Comparison of ENCODE assay signal across 21 cellular contexts in genomic region chr12:132397152-132397933, GRCh38.
A peak's percentile ranks its signal among the peaks of the same experiment; 100 is the strongest.
DNase-seq lines count a peak whose midpoint lies in the region; ATAC-seq and TF ChIP-seq lines count a peak whose summit lies in the region.
"Had no signal": no experiment of that assay in that cellular context is flagged by ENCODE, and none has a peak within 500 bp of the region (broad histone marks: within the 10 kb centered on the region; RNA-seq: fewer than 3 reads in every experiment).

No MANE protein-coding gene starts in this region.

- no peak for TF ChIP-seq POLR2A in ovary (IDR thresholded peaks at IDR 0.05)

- no peaks in the 10 kb centered on the region for H3K36me3 Mint-ChIP-seq in chondrocyte (ENCODE audit: low read depth)
- no peaks in the 10 kb centered on the region for H3K36me3 Mint-ChIP-seq in stimulated activated memory B cell treated with anti-CD40 and anti-IgM and Interleukin-4, amounts not matched to agents 10 μg/mL and 1 μg/mL and 100 μg/mL, for 72 hours
- no peaks in the 10 kb centered on the region for H3K36me3 Mint-ChIP-seq in stimulated activated effector memory CD8-positive, alpha-beta T cell treated with anti-CD3 and anti-CD28 coated beads, Interleukin-12 subunit alpha, Interleukin-12 subunit beta, amount 100 ng/mL, for 72 hours
- H3K36me3 Mint-ChIP-seq: activated naive CD8-positive, alpha-beta T cell had no signal

- ATAC-seq in Right ventricle myocardium inferior (no peak), heart right ventricle (no peak)
- ATAC-seq in stimulated activated memory B cell treated with anti-CD40 and anti-IgM and Interleukin-4, amounts not matched to agents 10 μg/mL and 1 μg/mL and 100 μg/mL, for 72 hours, result no peak
- ATAC-seq in stimulated activated effector memory CD8-positive, alpha-beta T cell treated with anti-CD3 and anti-CD28 coated beads, Interleukin-12 subunit alpha, Interleukin-12 subunit beta, amount 100 ng/mL, for 72 hours, result no peak
- ATAC-seq: activated T-helper 17 cell treated with anti-CD3 and anti-CD28 coated beads, Interleukin-2, amount 50 U/mL, for 72 hours; PC-3 had no signal

- DNase-seq in Right ventricle myocardium inferior (ENCODE audit: missing footprints) (peak; percentile 22), heart right ventricle (no peak), NCI-H1092 (lab: John Stamatoyannopoulos, UW) (peak; percentile 3), chondrocyte (ENCODE audit: low spot score) (peak; percentile 71), ovary (no peak)
- no peak for DNase-seq in stimulated activated effector memory CD8-positive, alpha-beta T cell treated with anti-CD3 and anti-CD28 coated beads, Interleukin-12 subunit alpha, Interleukin-12 subunit beta, amount 100 ng/mL, for 72 hours (ENCODE audit: low spot score in 2 of 2)
- DNase-seq: activated CD4-positive, alpha-beta T cell treated with anti-CD3 and anti-CD28 coated beads, Interleukin-2, amount 50 U/mL, for 48 hours; activated CD8-positive, alpha-beta memory T cell treated with anti-CD3 and anti-CD28 coated beads, Interleukin-2, amount 50 U/mL, for 48 hours; Calu3; mesendoderm; NCI-H446; PC-3; SHP77 treated with DMSO at 0.1 percent for 48 hours; small intestine; stimulated activated CD4-positive, alpha-beta T cell treated with anti-CD3 and anti-CD28 coated beads, Interleukin-2, amount 100 ng/mL, for 24 hours; T1000 had no signal

- TF ChIP-seq CTCF in heart right ventricle (IDR thresholded peaks at IDR 0.05) (no peak), chondrocyte (IDR thresholded peaks at IDR 0.05) (no peak), ovary (IDR thresholded peaks at IDR 0.05) (no peak)

- H3K27ac ChIP-seq in heart right ventricle (no peak overlapping the region), ovary (no peak overlapping the region)
- H3K27ac ChIP-seq: suprapubic skin had no signal

- H3K27ac Mint-ChIP-seq in chondrocyte (ENCODE audit: unreplicated experiment), result no peak overlapping the region
- H3K27ac Mint-ChIP-seq in stimulated activated memory B cell treated with anti-CD40 and anti-IgM and Interleukin-4, amounts not matched to agents 10 μg/mL and 1 μg/mL and 100 μg/mL, for 72 hours, result peak overlapping the region; percentile 38
- H3K27ac Mint-ChIP-seq in stimulated activated effector memory CD8-positive, alpha-beta T cell treated with anti-CD3 and anti-CD28 coated beads, Interleukin-12 subunit alpha, Interleukin-12 subunit beta, amount 100 ng/mL, for 72 hours, result no peak overlapping the region
- H3K27ac Mint-ChIP-seq: activated naive CD8-positive, alpha-beta T cell; activated T-helper 17 cell treated with anti-CD3 and anti-CD28 coated beads, Interleukin-2, amount 50 U/mL, for 72 hours had no signal

- no peak for TF ChIP-seq EP300 in ovary (IDR thresholded peaks at IDR 0.05)

- peaks cover 9% of the 10 kb centered on the region for H3K4me1 Mint-ChIP-seq in chondrocyte (ENCODE audit: low read depth)
- peaks cover 25% of the 10 kb centered on the region for H3K4me1 Mint-ChIP-seq in stimulated activated memory B cell treated with anti-CD40 and anti-IgM and Interleukin-4, amounts not matched to agents 10 μg/mL and 1 μg/mL and 100 μg/mL, for 72 hours
- H3K4me1 Mint-ChIP-seq in stimulated activated effector memory CD8-positive, alpha-beta T cell treated with anti-CD3 and anti-CD28 coated beads, Interleukin-12 subunit alpha, Interleukin-12 subunit beta, amount 100 ng/mL, for 72 hours, result peaks cover 8% of the 10 kb centered on the region
- H3K4me1 Mint-ChIP-seq: activated T-helper 17 cell treated with anti-CD3 and anti-CD28 coated beads, Interleukin-2, amount 50 U/mL, for 72 hours had no signal

- H3K36me3 ChIP-seq in heart right ventricle (no peaks in the 10 kb centered on the region), ovary (no peaks in the 10 kb centered on the region)
- H3K36me3 ChIP-seq: BLaER1 treated with 17β-estradiol and CSF1 and Interleukin-3, amounts not matched to agents 10 nM and 100 nM; suprapubic skin had no signal

- intact Hi-C loops in Right ventricle myocardium inferior (cut with DNase I), result no loop called here
- intact Hi-C loops in heart right ventricle (cut with DNase I), result no loop called here
- intact Hi-C loops in ovary (cut with DNase I), result loop anchor here in 1 of 4 donors (5.0 kb wide), 1 partner anchor 350 kb away; no protein-coding TSS in a partner anchor

- no peaks in the 10 kb centered on the region for H3K4me1 ChIP-seq in heart right ventricle
- H3K4me1 ChIP-seq in ovary (ENCODE audit: insufficient read depth), result no peaks in the 10 kb centered on the region
- H3K4me1 ChIP-seq: suprapubic skin had no signal

- H3K9me3 ChIP-seq in heart right ventricle, result no peaks in the 10 kb centered on the region
- no peaks in the 10 kb centered on the region for H3K9me3 ChIP-seq in ovary
- H3K9me3 ChIP-seq: BLaER1 treated with 17β-estradiol and CSF1 and Interleukin-3, amounts not matched to agents 10 nM and 100 nM; suprapubic skin had no signal

- H3K4me3 ChIP-seq in heart right ventricle, result no peak overlapping the region
- H3K4me3 ChIP-seq in ovary, result no peak overlapping the region
- H3K4me3 ChIP-seq: BLaER1 treated with 17β-estradiol and CSF1 and Interleukin-3, amounts not matched to agents 10 nM and 100 nM; suprapubic skin had no signal

- H3K27me3 ChIP-seq in heart right ventricle, result peaks cover 18 to 81% (median 62%) of the 10 kb centered on the region in 7 donors
- no peaks in the 10 kb centered on the region for H3K27me3 ChIP-seq in ovary

- H3K9me3 Mint-ChIP-seq in chondrocyte (ENCODE audit: low read depth), result no peaks in the 10 kb centered on the region
- H3K9me3 Mint-ChIP-seq in stimulated activated memory B cell treated with anti-CD40 and anti-IgM and Interleukin-4, amounts not matched to agents 10 μg/mL and 1 μg/mL and 100 μg/mL, for 72 hours, result peaks cover 8% of the 10 kb centered on the region
- peaks cover 2% of the 10 kb centered on the region for H3K9me3 Mint-ChIP-seq in stimulated activated effector memory CD8-positive, alpha-beta T cell treated with anti-CD3 and anti-CD28 coated beads, Interleukin-12 subunit alpha, Interleukin-12 subunit beta, amount 100 ng/mL, for 72 hours

- peaks cover 30% of the 10 kb centered on the region for H3K27me3 Mint-ChIP-seq in chondrocyte (ENCODE audit: low read depth)
- H3K27me3 Mint-ChIP-seq in stimulated activated memory B cell treated with anti-CD40 and anti-IgM and Interleukin-4, amounts not matched to agents 10 μg/mL and 1 μg/mL and 100 μg/mL, for 72 hours, result peaks cover 85% of the 10 kb centered on the region

- no peak overlapping the region for H3K4me3 Mint-ChIP-seq in chondrocyte (ENCODE audit: unreplicated experiment)
- peak overlapping the region; percentile 42 for H3K4me3 Mint-ChIP-seq in stimulated activated memory B cell treated with anti-CD40 and anti-IgM and Interleukin-4, amounts not matched to agents 10 μg/mL and 1 μg/mL and 100 μg/mL, for 72 hours
- no peak overlapping the region for H3K4me3 Mint-ChIP-seq in stimulated activated effector memory CD8-positive, alpha-beta T cell treated with anti-CD3 and anti-CD28 coated beads, Interleukin-12 subunit alpha, Interleukin-12 subunit beta, amount 100 ng/mL, for 72 hours
- H3K4me3 Mint-ChIP-seq: activated naive CD8-positive, alpha-beta T cell; activated T-helper 17 cell treated with anti-CD3 and anti-CD28 coated beads, Interleukin-2, amount 50 U/mL, for 72 hours had no signal

- 48 to 50% methylated on average over 39 of the region's 39 CpGs for WGBS in heart right ventricle, 2 donors
- WGBS in ovary, 3 donors, result 21 to 40% (median 38%) methylated on average over 38 to 39 of the region's 39 CpGs

Comparison
In these comparisons a context has a peak if more than half of its experiments do, and no peak if none do; other contexts are left out.
1. DNase-seq: peak in Right ventricle myocardium inferior (single experiment), NCI-H1092 (single experiment) and chondrocyte (single experiment); none in heart right ventricle (0 of 2), ovary (0 of 5) and stimulated activated effector memory CD8-positive, alpha-beta T cell treated with anti-CD3 and anti-CD28 coated beads, Interleukin-12 subunit alpha, Interleukin-12 subunit beta, amount 100 ng/mL, for 72 hours (0 of 2).